ENCODE assay signal across 11 cellular contexts in the genomic region with DNA sequence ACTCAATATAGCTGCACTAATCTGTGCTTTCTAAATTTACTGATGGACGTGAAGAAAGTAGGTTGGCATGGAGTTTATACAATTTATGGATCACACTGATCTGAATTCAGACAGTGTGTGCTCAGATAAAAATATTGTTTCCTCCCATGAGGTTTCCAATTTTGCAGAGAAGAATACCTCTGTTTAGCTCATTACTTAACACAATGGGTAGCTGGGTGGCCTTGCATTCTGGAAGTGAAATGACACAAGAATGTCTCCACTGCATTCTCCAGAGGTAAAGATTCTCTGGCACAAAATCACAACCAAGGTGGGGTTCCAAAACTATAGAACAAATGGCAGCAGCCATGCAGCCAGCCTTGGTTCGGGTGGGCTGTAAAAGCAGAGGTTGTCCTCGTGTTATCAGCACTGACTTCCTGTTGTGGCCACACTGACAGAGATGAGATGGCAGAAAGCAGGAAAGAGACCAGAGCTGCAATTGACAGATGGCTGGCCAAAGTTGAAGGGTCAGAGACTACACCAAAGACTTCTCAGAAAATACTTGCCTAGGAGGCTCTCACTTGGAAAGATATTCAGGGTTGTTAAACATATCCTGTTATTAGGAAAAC. TPM values are rescaled to one million over a fixed set of nuclear protein-coding genes. Genes with fewer than 3 reads are reported as not detected.
DNase-seq lines count a peak whose midpoint lies in the region; ATAC-seq, FAIRE-seq and TF ChIP-seq lines count a peak whose summit lies in the region.
"Had no signal": no experiment of that assay in that cellular context is flagged by ENCODE, and none has a peak within 500 bp of the region (broad histone marks: within the 10 kb centered on the region; RNA-seq: fewer than 3 reads in every experiment).

No MANE protein-coding gene starts in this region.

- peaks cover 3% of the 10 kb centered on the region for H3K4me1 ChIP-seq in CD4-positive, CD25-positive, alpha-beta regulatory T cell (ENCODE audit: control insufficient read depth, insufficient read depth, low read length, poor library complexity, severe bottlenecking)
- H3K4me1 ChIP-seq in pancreas = no peaks in the 10 kb centered on the region

- CTCF ChIA-PET in activated CD8-positive, alpha-beta T cell treated with anti-CD3 and anti-CD28 coated beads, Interleukin-2, amount 10 ng/mL, durations not matched to agents 7 days and 5 days (lab: Charles Lee) = interaction anchor here (1.1 to 6.3 kb wide), 6 partner anchors 9 to 62 kb away, joined by 3 to 29 read pairs (median 6); no protein-coding TSS in a partner anchor

- peaks cover 0 to 2% (median 0%) of the 10 kb centered on the region in 7 donors for H3K9me3 Mint-ChIP-seq in CD4-positive, CD25-positive, alpha-beta regulatory T cell
- H3K9me3 Mint-ChIP-seq in activated CD8-positive, alpha-beta T cell treated with anti-CD3 and anti-CD28 coated beads, Interleukin-2, amount 10 ng/mL, durations not matched to agents 7 days and 5 days (ENCODE audit: insufficient read depth) = no peaks in the 10 kb centered on the region
- no peaks in the 10 kb centered on the region for H3K9me3 Mint-ChIP-seq in glutamatergic neuron (ENCODE audit: unreplicated experiment)
- H3K9me3 Mint-ChIP-seq: CD4-positive, alpha-beta T cell had no signal

- H3K27me3 Mint-ChIP-seq in CD4-positive, CD25-positive, alpha-beta regulatory T cell = peaks cover 15% of the 10 kb centered on the region
- H3K27me3 Mint-ChIP-seq in activated CD8-positive, alpha-beta T cell treated with anti-CD3 and anti-CD28 coated beads, Interleukin-2, amount 10 ng/mL, durations not matched to agents 7 days and 5 days (ENCODE audit: low read depth) = peaks cover 8% of the 10 kb centered on the region
- H3K27me3 Mint-ChIP-seq in glutamatergic neuron (ENCODE audit: unreplicated experiment) = no peaks in the 10 kb centered on the region
- H3K27me3 Mint-ChIP-seq: CD4-positive, alpha-beta T cell had no signal

- no peaks in the 10 kb centered on the region for H3K36me3 ChIP-seq in CD4-positive, CD25-positive, alpha-beta regulatory T cell (ENCODE audit: control insufficient read depth, insufficient read depth, low read length)
- no peaks in the 10 kb centered on the region for H3K36me3 ChIP-seq in pancreas

- H3K36me3 Mint-ChIP-seq in CD4-positive, CD25-positive, alpha-beta regulatory T cell = no peaks in the 10 kb centered on the region
- H3K36me3 Mint-ChIP-seq in activated CD8-positive, alpha-beta T cell treated with anti-CD3 and anti-CD28 coated beads, Interleukin-2, amount 10 ng/mL, durations not matched to agents 7 days and 5 days (ENCODE audit: low read depth) = no peaks in the 10 kb centered on the region
- no peaks in the 10 kb centered on the region for H3K36me3 Mint-ChIP-seq in glutamatergic neuron (ENCODE audit: unreplicated experiment)
- H3K36me3 Mint-ChIP-seq: activated naive CD4-positive, alpha-beta T cell treated with anti-CD3 and anti-CD28 coated beads, Interleukin-2, amount 50 U/mL, for 24 hours had no signal

- no peaks in the 10 kb centered on the region for H3K9me3 ChIP-seq in CD4-positive, CD25-positive, alpha-beta regulatory T cell (ENCODE audit: control insufficient read depth in 2 of 2, low read length in 2 of 2)
- H3K9me3 ChIP-seq in pancreas = no peaks in the 10 kb centered on the region

- POLR2A ChIA-PET in activated CD8-positive, alpha-beta T cell treated with anti-CD3 and anti-CD28 coated beads, Interleukin-2, amount 10 ng/mL, durations not matched to agents 7 days and 5 days (lab: Charles Lee) = no interaction called here

- DNase-seq in CD4-positive, CD25-positive, alpha-beta regulatory T cell = peak in 1 of 3 donors; percentile 23
- peak; percentile 46 for DNase-seq in activated CD8-positive, alpha-beta T cell treated with anti-CD3 and anti-CD28 coated beads, Interleukin-2, amount 10 ng/mL, durations not matched to agents 7 days and 5 days
- DNase-seq in NCI-H774 (lab: John Stamatoyannopoulos, UW) (no peak), pancreas (no peak), glutamatergic neuron (no peak), GOT3 (lab: John Stamatoyannopoulos, UW) (no peak)
- DNase-seq: CD4-positive, alpha-beta T cell; SHP77 treated with DMSO at 0.1 percent for 48 hours had no signal

- peak in 1 of 2 donors; percentile 37 for ATAC-seq in CD4-positive, CD25-positive, alpha-beta regulatory T cell (ENCODE audit: low read depth in 2 of 2)
- peak; percentile 89 for ATAC-seq in GM19455 (IDR thresholded peaks at IDR 0.05; ENCODE audit: unreplicated experiment)
- ATAC-seq in HG03159 (IDR thresholded peaks at IDR 0.05; ENCODE audit: unreplicated experiment) = peak; percentile 84
- peak; percentile 72 for ATAC-seq in activated CD8-positive, alpha-beta T cell treated with anti-CD3 and anti-CD28 coated beads, Interleukin-2, amount 10 ng/mL, durations not matched to agents 7 days and 5 days
- no peak for ATAC-seq in pancreas

- H3K4me1 Mint-ChIP-seq in CD4-positive, CD25-positive, alpha-beta regulatory T cell = peaks cover 0 to 12% (median 3%) of the 10 kb centered on the region in 4 donors
- peaks cover 14% of the 10 kb centered on the region for H3K4me1 Mint-ChIP-seq in activated CD8-positive, alpha-beta T cell treated with anti-CD3 and anti-CD28 coated beads, Interleukin-2, amount 10 ng/mL, durations not matched to agents 7 days and 5 days (ENCODE audit: low read depth)
- no peaks in the 10 kb centered on the region for H3K4me1 Mint-ChIP-seq in glutamatergic neuron (ENCODE audit: low read depth, unreplicated experiment)

- peak overlapping the region; percentile 23 for H3K4me3 ChIP-seq in CD4-positive, CD25-positive, alpha-beta regulatory T cell (ENCODE audit: low read depth, low read length)
- no peak overlapping the region for H3K4me3 ChIP-seq in pancreas

- H3K27ac Mint-ChIP-seq in CD4-positive, CD25-positive, alpha-beta regulatory T cell = peak overlapping the region in 1 of 3 donors; percentile 56
- H3K27ac Mint-ChIP-seq in activated CD8-positive, alpha-beta T cell treated with anti-CD3 and anti-CD28 coated beads, Interleukin-2, amount 10 ng/mL, durations not matched to agents 7 days and 5 days = peak overlapping the region; percentile 77
- H3K27ac Mint-ChIP-seq in glutamatergic neuron (ENCODE audit: unreplicated experiment) = no peak overlapping the region
- H3K27ac Mint-ChIP-seq: activated naive CD4-positive, alpha-beta T cell treated with anti-CD3 and anti-CD28 coated beads, Interleukin-2, amount 50 U/mL, for 24 hours; CD4-positive, alpha-beta T cell had no signal

- no peak overlapping the region for H3K4me3 Mint-ChIP-seq in CD4-positive, CD25-positive, alpha-beta regulatory T cell
- H3K4me3 Mint-ChIP-seq in activated CD8-positive, alpha-beta T cell treated with anti-CD3 and anti-CD28 coated beads, Interleukin-2, amount 10 ng/mL, durations not matched to agents 7 days and 5 days = peak overlapping the region; percentile 7
- no peak overlapping the region for H3K4me3 Mint-ChIP-seq in glutamatergic neuron (ENCODE audit: unreplicated experiment)
- H3K4me3 Mint-ChIP-seq: activated naive CD4-positive, alpha-beta T cell treated with anti-CD3 and anti-CD28 coated beads, Interleukin-2, amount 50 U/mL, for 24 hours; CD4-positive, alpha-beta T cell had no signal

- no peak for FAIRE-seq in pancreas (lab: Jason Lieb, UNC)

- WGBS in pancreas, 2 donors = 57 to 60% methylated on average over 3 of the region's 3 CpGs

- no peak overlapping the region for H3K27ac ChIP-seq in CD4-positive, CD25-positive, alpha-beta regulatory T cell (ENCODE audit: insufficient read depth, low read length, poor library complexity, severe bottlenecking)
- H3K27ac ChIP-seq in pancreas = no peak overlapping the region

- TF ChIP-seq CTCF in pancreas (IDR thresholded peaks at IDR 0.05) = no peak
- no peak for TF ChIP-seq CTCF in glutamatergic neuron (IDR thresholded peaks at IDR 0.05; ENCODE audit: partially characterized antibody, unreplicated experiment)

- intact Hi-C loops in pancreas (cut with DNase I) = no loop called here

- H3K27me3 ChIP-seq in CD4-positive, CD25-positive, alpha-beta regulatory T cell (ENCODE audit: control insufficient read depth, insufficient read depth, low read length) = peaks cover 6% of the 10 kb centered on the region
- H3K27me3 ChIP-seq in pancreas = no peaks in the 10 kb centered on the region

RNA-seq across cellular contexts. Expression of a gene that starts 50.2 kb away (rescaled TPM):
- total RNA-seq in CD4-positive, CD25-positive, alpha-beta regulatory T cell = 46.5 TPM
- polyA plus RNA-seq in CD4-positive, CD25-positive, alpha-beta regulatory T cell = 10 to 100 TPM; 68.7 to 80.9 (median 74.6) TPM
- total RNA-seq in activated CD8-positive, alpha-beta T cell treated with anti-CD3 and anti-CD28 coated beads, Interleukin-2, amount 10 ng/mL, durations not matched to agents 7 days and 5 days = 10 to 100 TPM; 66.8 to 75.7 TPM
- total RNA-seq in pancreas (10 to 100 TPM; 26.4 to 46.5 (median 32.2) TPM), glutamatergic neuron (ENCODE audit: unreplicated experiment) (389 TPM)
- 10 to 100 TPM; 23.6 to 48.9 TPM for polyA plus RNA-seq in pancreas

Comparison
In these comparisons a context has a peak if more than half of its experiments do, and no peak if none do; other contexts are left out.
1. ATAC-seq: peak in GM19455 (single experiment), HG03159 (single experiment) and activated CD8-positive, alpha-beta T cell treated with anti-CD3 and anti-CD28 coated beads, Interleukin-2, amount 10 ng/mL, durations not matched to agents 7 days and 5 days (single experiment); none in pancreas (0 of 4).